ENCODE assay signal across 33 cellular contexts in genomic region chr16:71514476-71514875, GRCh38. TPM values are rescaled to one million over a fixed set of nuclear protein-coding genes. Genes with fewer than 3 reads are reported as not detected.
"Had no signal": no experiment of that assay in that cellular context is flagged by ENCODE, and none has a peak within 500 bp of the region (broad histone marks: within the 10 kb centered on the region; RNA-seq: fewer than 3 reads in every experiment).

No MANE protein-coding gene starts in this region.

- DNase-seq: hippocampal formation; immature natural killer cell; kidney; left lung; lower lobe of right lung; mammary epithelial cell; mesenchymal stem cell; naive thymus-derived CD8-positive, alpha-beta T cell; nucleus accumbens; stimulated activated CD4-positive, alpha-beta T cell treated with anti-CD3 and anti-CD28 coated beads, Interleukin-1b, Interleukin-23, amount 100 ng/mL, for 48 hours; stimulated activated CD4-positive, alpha-beta T cell treated with anti-CD3 and anti-CD28 coated beads, Interleukin-2, amount 100 ng/mL, for 48 hours; stimulated activated CD4-positive, alpha-beta T cell treated with anti-CD3 and anti-CD28 coated beads, Interleukin-4, amount 100 ng/mL, for 4 hours; stimulated activated CD8-positive, alpha-beta memory T cell treated with anti-CD3 and anti-CD28 coated beads, Interleukin-4, amount 100 ng/mL, for 48 hours; stimulated activated naive CD8-positive, alpha-beta T cell treated with anti-CD3 and anti-CD28 coated beads, Interleukin-15, Interleukin-2, amounts not matched to agents 100 U/mL and 50 U/mL, for 24 hours; stomach; testis; thyroid gland; upper lobe of left lung had no signal

- H3K36me3 ChIP-seq: left lung, lower lobe of right lung, right atrium auricular region, right lobe of liver, stomach, thyroid gland, transverse colon, upper lobe of left lung had no signal

- FAIRE-seq: islet of Langerhans, kidney had no signal

- H3K27me3 ChIP-seq: left lung, right atrium auricular region, right lobe of liver, testis, thyroid gland, transverse colon, upper lobe of left lung had no signal

- H3K4me3 ChIP-seq: left lung, lower lobe of right lung, right atrium auricular region, right lobe of liver, smooth muscle cell, stomach, testis, thyroid gland, transverse colon, upper lobe of left lung had no signal

- H3K4me1 ChIP-seq: left lung, lower lobe of right lung, right atrium auricular region, stomach, testis, thyroid gland, transverse colon had no signal

- H3K27ac ChIP-seq: left lung, lower lobe of right lung, right atrium auricular region, stomach, testis, thyroid gland, transverse colon, upper lobe of left lung had no signal

- H3K9me3 Mint-ChIP-seq: immature natural killer cell; naive thymus-derived CD8-positive, alpha-beta T cell; nephron; neural crest cell; stimulated activated memory B cell treated with anti-CD40 and anti-IgM and Interleukin-4, amounts not matched to agents 10 μg/mL and 1 μg/mL and 100 μg/mL, for 72 hours had no signal

- H3K9me3 ChIP-seq: left lung, lower lobe of right lung, right atrium auricular region, right lobe of liver, stomach, testis, thyroid gland, transverse colon, upper lobe of left lung had no signal

- H3K4me1 Mint-ChIP-seq: immature natural killer cell; naive thymus-derived CD8-positive, alpha-beta T cell; nephron; neural crest cell; stimulated activated memory B cell treated with anti-CD40 and anti-IgM and Interleukin-4, amounts not matched to agents 10 μg/mL and 1 μg/mL and 100 μg/mL, for 72 hours had no signal

- H3K36me3 Mint-ChIP-seq: immature natural killer cell; naive thymus-derived CD8-positive, alpha-beta T cell; stimulated activated memory B cell treated with anti-CD40 and anti-IgM and Interleukin-4, amounts not matched to agents 10 μg/mL and 1 μg/mL and 100 μg/mL, for 72 hours had no signal

- H3K27ac Mint-ChIP-seq: immature natural killer cell; naive thymus-derived CD8-positive, alpha-beta T cell; nephron; progenitor cell of endocrine pancreas; stimulated activated memory B cell treated with anti-CD40 and anti-IgM and Interleukin-4, amounts not matched to agents 10 μg/mL and 1 μg/mL and 100 μg/mL, for 72 hours had no signal

- H3K4me3 Mint-ChIP-seq: immature natural killer cell; naive thymus-derived CD8-positive, alpha-beta T cell; nephron; neural crest cell; stimulated activated memory B cell treated with anti-CD40 and anti-IgM and Interleukin-4, amounts not matched to agents 10 μg/mL and 1 μg/mL and 100 μg/mL, for 72 hours had no signal

- ATAC-seq: left lung; lower lobe of right lung; naive thymus-derived CD8-positive, alpha-beta T cell; stimulated activated memory B cell treated with anti-CD40 and anti-IgM and Interleukin-4, amounts not matched to agents 10 μg/mL and 1 μg/mL and 100 μg/mL, for 72 hours; stimulated activated naive CD8-positive, alpha-beta T cell treated with anti-CD3 and anti-CD28 coated beads, Interleukin-15, Interleukin-2, amounts not matched to agents 100 U/mL and 50 U/mL, for 24 hours had no signal

RNA-seq across cellular contexts. Expression of gene CHST4, which starts 11.8 kb away (rescaled TPM):
- total RNA-seq: kidney; left colon; naive thymus-derived CD8-positive, alpha-beta T cell; neural crest cell; osteocyte; progenitor cell of endocrine pancreas; pulmonary artery endothelial cell; renal cortical epithelial cell; skeletal muscle tissue; smooth muscle cell; stomach; thyroid gland; transverse colon; urinary bladder had no signal
- polyA plus RNA-seq: immature natural killer cell; naive thymus-derived CD8-positive, alpha-beta T cell; smooth muscle cell; stomach; urinary bladder had no signal
